Comparison of ENCODE assay signal across 8 cellular contexts in the genomic region with DNA sequence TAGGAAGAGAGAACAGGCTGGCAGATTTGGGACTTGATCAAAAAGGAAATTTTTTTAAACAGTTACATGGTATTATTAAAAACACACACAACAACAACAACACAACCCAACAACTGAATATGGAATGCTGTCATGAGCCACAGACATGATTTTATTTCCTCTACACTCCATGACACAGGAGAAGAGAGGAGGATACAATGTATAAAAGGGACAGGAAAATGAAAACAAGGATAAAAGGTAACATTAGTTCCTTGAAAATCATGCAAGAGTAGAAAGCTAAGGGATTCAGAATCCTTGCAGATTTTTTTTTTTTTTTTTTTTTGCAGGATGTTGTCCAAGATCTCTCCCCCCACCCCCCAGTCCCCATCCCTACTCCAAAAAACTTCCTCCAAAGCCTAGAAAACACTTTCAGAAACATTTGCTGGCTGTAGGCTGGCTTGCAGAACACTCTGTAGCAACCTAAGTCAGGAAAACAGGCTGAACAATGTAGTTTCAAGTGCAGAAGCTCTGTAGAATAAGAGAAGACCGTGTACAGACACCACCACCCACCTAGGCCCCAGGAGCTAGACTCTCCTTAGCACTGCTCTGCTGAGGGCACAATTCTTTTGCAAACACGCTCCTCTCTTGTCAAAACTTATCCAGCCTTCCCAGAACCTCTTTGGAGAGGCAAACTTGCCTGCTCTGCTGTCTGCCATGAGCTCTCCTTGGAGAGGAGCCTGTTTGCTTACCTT. TPM values are rescaled to one million over a fixed set of nuclear protein-coding genes. Genes with fewer than 3 reads are reported as not detected.
DNase-seq lines count a peak whose midpoint lies in the region; ATAC-seq and TF ChIP-seq lines count a peak whose summit lies in the region.

No MANE protein-coding gene starts in this region.

- peaks cover 66% of the 10 kb centered on the region for H3K79me2 ChIP-seq in DND-41 (ENCODE audit: insufficient read depth, low read length)

- 14% methylated on average over 2 of the region's 2 CpGs for WGBS in thymus

- no peaks in the 10 kb centered on the region for H3K9me3 ChIP-seq in DND-41 (ENCODE audit: insufficient read depth, low read length, severe bottlenecking)
- no peaks in the 10 kb centered on the region for H3K9me3 ChIP-seq in left lung
- H3K9me3 ChIP-seq in thymus (ENCODE audit: control insufficient read depth), result no peaks in the 10 kb centered on the region

- H3K27me3 ChIP-seq in DND-41 (ENCODE audit: insufficient read depth, low read length, poor library complexity), result no peaks in the 10 kb centered on the region
- H3K27me3 ChIP-seq in left lung, result no peaks in the 10 kb centered on the region
- no peaks in the 10 kb centered on the region for H3K27me3 ChIP-seq in thymus (ENCODE audit: control insufficient read depth, insufficient read depth)

- peak overlapping the region; percentile 53; the same call in 1 of the 2 replicates for H2AFZ ChIP-seq in DND-41 (ENCODE audit: low read depth, low read length)

- H3K36me3 ChIP-seq in DND-41 (ENCODE audit: insufficient read depth, low read length) (peaks cover 12% of the 10 kb centered on the region), left lung (no peaks in the 10 kb centered on the region), thymus (ENCODE audit: control insufficient read depth, insufficient read depth) (peaks cover 5% of the 10 kb centered on the region)

- H3K4me3 ChIP-seq in DND-41 (ENCODE audit: low read depth in 1 of 2, low read length in 2 of 2) (peak overlapping the region; percentile 38 to 76), left lung (peak overlapping the region; percentile 14 to 26), thymus (ENCODE audit: low read length) (peak overlapping the region; percentile 57)

- ATAC-seq in DND-41 (ENCODE audit: insufficient read depth, low read depth) (peak; percentile 41), left lung (no peak), HG03039 (IDR thresholded peaks at IDR 0.05; ENCODE audit: unreplicated experiment) (no peak), HG02884 (IDR thresholded peaks at IDR 0.05; ENCODE audit: unreplicated experiment) (no peak)

- DNase-seq in DND-41, result peak; percentile 43
- DNase-seq in NCI-H146 treated with DMSO at 0.1 percent for 48 hours (lab: John Stamatoyannopoulos, UW; ENCODE audit: unreplicated experiment), result peak; percentile 66
- DNase-seq in left lung, result no peak
- DNase-seq in iPS-NIHi7 (ENCODE audit: extremely low spot score), result no peak

- H3K27ac ChIP-seq in DND-41 (ENCODE audit: low read length) (peak overlapping the region; percentile 98), angular gyrus (ENCODE audit: low read depth, low read length) (peak overlapping the region; percentile 100), left lung (peak overlapping the region; percentile 95 to 98), thymus (ENCODE audit: low read depth) (peak overlapping the region; percentile 87)

- peak overlapping the region; percentile 88 for H3K9ac ChIP-seq in DND-41 (ENCODE audit: low read depth, low read length)

- TF ChIP-seq CTCF in DND-41 (IDR thresholded peaks at IDR 0.05; ENCODE audit: borderline replicate concordance, extremely low read depth, low read length, poor library complexity, severe bottlenecking) (no peak), left lung (IDR thresholded peaks at IDR 0.05) (no peak)

- peak overlapping the region; percentile 92 for H3K4me2 ChIP-seq in DND-41 (ENCODE audit: insufficient read depth, low read length)

- peaks cover 17% of the 10 kb centered on the region; the same call in 1 of the 2 replicates for H4K20me1 ChIP-seq in DND-41 (ENCODE audit: insufficient read depth, low read length)

- H3K4me1 ChIP-seq in DND-41 (ENCODE audit: insufficient read depth, low read length) (peaks cover 70% of the 10 kb centered on the region), left lung (peaks cover 96 to 100% of the 10 kb centered on the region in 2 donors), thymus (ENCODE audit: control insufficient read depth, insufficient read depth, low read length) (peaks cover 35% of the 10 kb centered on the region)

- intact Hi-C loops in left lung (cut with DNase I), result no loop called here

RNA-seq across cellular contexts. Expression of gene ZMYND8, which starts 0.8 kb away (rescaled TPM):
- total RNA-seq in left lung, result 10 to 100 TPM; 38.9 to 39.8 TPM
- polyA plus RNA-seq in thymus, result 28.5 TPM

Comparison
In these comparisons a context has a peak if more than half of its experiments do, and no peak if none do; other contexts are left out.
1. DNase-seq: peak in DND-41 (single experiment) and NCI-H146 treated with DMSO at 0.1 percent for 48 hours (single experiment); none in left lung (0 of 2) and iPS-NIHi7 (single experiment).
2. Peak in every context shown above with its lines, with median percentiles within 50 percentile points of each other: H3K27ac ChIP-seq and H3K4me3 ChIP-seq.